Comparison of ENCODE assay signal across 20 cellular contexts in the genomic region with DNA sequence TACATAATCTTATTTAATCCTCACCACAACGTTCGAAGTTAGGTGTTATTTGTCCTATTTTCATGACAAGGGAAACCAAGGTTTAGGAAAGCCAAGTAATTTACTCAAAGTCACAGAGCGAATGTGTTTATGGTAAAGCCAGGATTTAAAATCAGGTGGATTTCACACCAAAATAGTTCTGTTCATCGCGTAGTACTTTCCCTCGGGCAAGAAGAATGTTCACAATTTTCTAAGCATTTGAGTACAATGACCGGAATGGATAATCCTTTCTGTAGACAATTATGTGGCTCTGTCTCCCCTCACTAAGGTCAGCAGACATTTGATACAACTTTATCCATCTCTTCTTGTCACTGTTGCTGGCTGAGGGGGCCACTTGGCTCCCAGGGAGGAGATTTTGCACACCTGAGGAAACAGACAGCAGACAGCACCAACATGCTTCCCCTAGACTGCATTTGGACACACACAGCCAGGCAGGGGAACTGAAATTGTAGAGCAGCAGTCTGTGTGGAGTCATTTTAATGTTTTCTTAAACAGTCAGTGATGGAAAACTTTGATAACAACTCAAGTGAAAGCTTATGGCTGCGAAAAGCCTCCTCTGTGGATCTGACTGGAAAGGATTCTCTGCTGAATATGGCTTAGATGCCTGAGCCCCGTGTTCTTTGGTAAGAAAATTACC.
DNase-seq lines count a peak whose midpoint lies in the region; ATAC-seq and TF ChIP-seq lines count a peak whose summit lies in the region.
"Had no signal": no experiment of that assay in that cellular context is flagged by ENCODE, and none has a peak within 500 bp of the region (broad histone marks: within the 10 kb centered on the region; RNA-seq: fewer than 3 reads in every experiment).

No MANE protein-coding gene starts in this region.

- no peaks in the 10 kb centered on the region for H3K9me2 ChIP-seq in GM23338 (ENCODE audit: insufficient read depth)

- H3K27me3 Mint-ChIP-seq in GM23338 (ENCODE audit: insufficient read depth, low read depth, poor library complexity), result peaks cover 2% of the 10 kb centered on the region
- H3K27me3 Mint-ChIP-seq in WTC11 (ENCODE audit: low read depth), result no peaks in the 10 kb centered on the region
- no peaks in the 10 kb centered on the region for H3K27me3 Mint-ChIP-seq in CD8-positive, alpha-beta memory T cell
- H3K27me3 Mint-ChIP-seq in T-helper 17 cell, result peaks cover 14% of the 10 kb centered on the region
- H3K27me3 Mint-ChIP-seq: CD4-positive, alpha-beta T cell; central memory CD8-positive, alpha-beta T cell; naive B cell had no signal

- H3K9me3 ChIP-seq in CD8-positive, alpha-beta memory T cell (ENCODE audit: low read length), result no peaks in the 10 kb centered on the region
- H3K9me3 ChIP-seq in T-helper 17 cell (ENCODE audit: control insufficient read depth, low read length, poor library complexity, severe bottlenecking), result no peaks in the 10 kb centered on the region
- H3K9me3 ChIP-seq: heart right ventricle, pancreas, stomach had no signal

- no peak for TF ChIP-seq CTCF in GM23338 (conservative IDR thresholded peaks at IDR 0.05; ENCODE audit: low read depth in 2 of 2)
- no peak for TF ChIP-seq CTCF in WTC11 (IDR thresholded peaks at IDR 0.05)
- TF ChIP-seq CTCF in fibroblast of pulmonary artery (IDR thresholded peaks at IDR 0.05; ENCODE audit: low read length, missing control alignments), result no peak
- no peak for TF ChIP-seq CTCF in retinal pigment epithelial cell (conservative IDR thresholded peaks at IDR 0.05; ENCODE audit: low read depth, low read length)

- DNase-seq in GM23338 (ENCODE audit: low spot score) (no peak), WTC11 (ENCODE audit: low spot score) (no peak), fibroblast of pulmonary artery (ENCODE audit: low read depth) (peak; percentile 7), retinal pigment epithelial cell (ENCODE audit: low read depth) (peak; percentile 87), iPS-NIHi7 (ENCODE audit: extremely low spot score) (no peak), T-helper 17 cell (no peak), NCI-H2107 (lab: John Stamatoyannopoulos, UW) (no peak)
- no peak for DNase-seq in CD8-positive, alpha-beta memory T cell
- DNase-seq: activated CD4-positive, alpha-beta T cell treated with anti-CD3 and anti-CD28 coated beads for 48 hours; CD4-positive, alpha-beta T cell; effector CD8-positive, alpha-beta T cell; H7; heart right ventricle; naive B cell; NCI-H1930; pancreas; stimulated activated CD4-positive, alpha-beta T cell treated with anti-CD3 and anti-CD28 coated beads, Interleukin-4, amount 100 ng/mL, for 1 hour; stomach had no signal

- CTCF ChIA-PET in WTC11 (lab: Charles Lee), result no interaction called here
- CTCF ChIA-PET in CD8-positive, alpha-beta memory T cell (lab: Charles Lee), result no interaction called here

- no peaks in the 10 kb centered on the region for H3K79me2 ChIP-seq in GM23338 (replicated peaks; ENCODE audit: insufficient read depth)

- ATAC-seq in GM23338 (no peak), WTC11 (no peak), T-helper 17 cell (no peak)
- ATAC-seq: heart right ventricle, pancreas had no signal

- H3F3A ChIP-seq in GM23338 (replicated peaks; ENCODE audit: low read depth), result no peaks in the 10 kb centered on the region

- H3K4me2 ChIP-seq in GM23338, result no peak overlapping the region

- H3K4me3 ChIP-seq in GM23338 (no peak overlapping the region), fibroblast of pulmonary artery (replicated peaks; ENCODE audit: low read depth, low read length) (no peak overlapping the region), retinal pigment epithelial cell (ENCODE audit: low read length) (peak overlapping the region; percentile 13)
- no peak overlapping the region for H3K4me3 ChIP-seq in CD8-positive, alpha-beta memory T cell (ENCODE audit: low read length)
- H3K4me3 ChIP-seq: heart right ventricle, pancreas had no signal

- no peaks in the 10 kb centered on the region for H3K4me1 ChIP-seq in GM23338 (ENCODE audit: insufficient read depth)
- H3K4me1 ChIP-seq in CD8-positive, alpha-beta memory T cell (ENCODE audit: insufficient read depth, low read length), result no peaks in the 10 kb centered on the region
- H3K4me1 ChIP-seq: pancreas, stomach had no signal

- H3K4me1 Mint-ChIP-seq in GM23338 (peaks cover 16% of the 10 kb centered on the region), WTC11 (peaks cover 11% of the 10 kb centered on the region), T-helper 17 cell (no peaks in the 10 kb centered on the region)
- no peaks in the 10 kb centered on the region for H3K4me1 Mint-ChIP-seq in CD8-positive, alpha-beta memory T cell
- H3K4me1 Mint-ChIP-seq: central memory CD8-positive, alpha-beta T cell had no signal

- H3K36me3 Mint-ChIP-seq in GM23338 (ENCODE audit: low read depth) (no peaks in the 10 kb centered on the region), WTC11 (no peaks in the 10 kb centered on the region), T-helper 17 cell (ENCODE audit: low read depth) (no peaks in the 10 kb centered on the region)
- H3K36me3 Mint-ChIP-seq in CD8-positive, alpha-beta memory T cell, result no peaks in the 10 kb centered on the region
- H3K36me3 Mint-ChIP-seq: naive B cell had no signal

- H3K36me3 ChIP-seq in GM23338 (ENCODE audit: insufficient read depth), result no peaks in the 10 kb centered on the region
- no peaks in the 10 kb centered on the region for H3K36me3 ChIP-seq in CD8-positive, alpha-beta memory T cell (ENCODE audit: insufficient read depth, low read length)
- H3K36me3 ChIP-seq: heart right ventricle, pancreas, stomach had no signal

- no peak overlapping the region for H3K27ac ChIP-seq in GM23338 (ENCODE audit: low read depth)
- no peak overlapping the region for H3K27ac ChIP-seq in CD8-positive, alpha-beta memory T cell (ENCODE audit: low read depth, low read length)
- H3K27ac ChIP-seq: heart right ventricle, pancreas, stomach had no signal

- POLR2A ChIA-PET in WTC11 (lab: Charles Lee), result no interaction called here
- POLR2A ChIA-PET in CD8-positive, alpha-beta memory T cell (lab: Charles Lee), result no interaction called here

- no peak overlapping the region for H2AFZ ChIP-seq in GM23338

- H3K9me3 Mint-ChIP-seq in GM23338 (no peaks in the 10 kb centered on the region), WTC11 (no peaks in the 10 kb centered on the region)
- peaks cover 0 to 2% (median 0%) of the 10 kb centered on the region in 5 donors for H3K9me3 Mint-ChIP-seq in CD8-positive, alpha-beta memory T cell
- H3K9me3 Mint-ChIP-seq: activated T-helper 2 cell treated with anti-CD3 and anti-CD28 coated beads, Interferon-gamma antibody, Interleukin-2, Interleukin-4, amounts not matched to agents 10 μg/mL and 5 μg/mL and 100 μg/mL, durations not matched to agents 14 hours and 24 hours and 36 hours; CD4-positive, alpha-beta T cell; central memory CD8-positive, alpha-beta T cell; naive B cell had no signal

- H3K27me3 ChIP-seq in GM23338 (ENCODE audit: insufficient read depth), result no peaks in the 10 kb centered on the region
- H3K27me3 ChIP-seq in CD8-positive, alpha-beta memory T cell (ENCODE audit: insufficient read depth, low read length, poor library complexity, severe bottlenecking), result no peaks in the 10 kb centered on the region
- H3K27me3 ChIP-seq: heart right ventricle, pancreas, stomach had no signal

- H3K27ac Mint-ChIP-seq in GM23338 (peak overlapping the region; percentile 70; the same call in 1 of the 2 replicates), WTC11 (peak overlapping the region; percentile 50; the same call in 1 of the 2 replicates), T-helper 17 cell (no peak overlapping the region)
- H3K27ac Mint-ChIP-seq in CD8-positive, alpha-beta memory T cell, result no peak overlapping the region
- H3K27ac Mint-ChIP-seq: activated T-helper 2 cell treated with anti-CD3 and anti-CD28 coated beads, Interferon-gamma antibody, Interleukin-2, Interleukin-4, amounts not matched to agents 10 μg/mL and 5 μg/mL and 100 μg/mL, durations not matched to agents 14 hours and 24 hours and 36 hours; CD4-positive, alpha-beta T cell had no signal

- H3K4me3 Mint-ChIP-seq in GM23338 (no peak overlapping the region), WTC11 (no peak overlapping the region), T-helper 17 cell (no peak overlapping the region)
- no peak overlapping the region for H3K4me3 Mint-ChIP-seq in CD8-positive, alpha-beta memory T cell
- H3K4me3 Mint-ChIP-seq: CD4-positive, alpha-beta T cell; central memory CD8-positive, alpha-beta T cell; naive B cell had no signal

- no peaks in the 10 kb centered on the region for H4K20me1 ChIP-seq in GM23338 (replicated peaks; ENCODE audit: insufficient read depth)

TF ChIP-seq in GM23338, 12 proteins besides CTCF, POLR2A, EP300 and RAD21:
- no peak for TF ChIP-seq EZH2 (IDR thresholded peaks at IDR 0.05; ENCODE audit: low read depth, unreplicated experiment)

TF ChIP-seq in WTC11, 78 proteins besides CTCF, POLR2A, EP300 and RAD21 (continues in another document):
- TF ChIP-seq, protein P1, sequence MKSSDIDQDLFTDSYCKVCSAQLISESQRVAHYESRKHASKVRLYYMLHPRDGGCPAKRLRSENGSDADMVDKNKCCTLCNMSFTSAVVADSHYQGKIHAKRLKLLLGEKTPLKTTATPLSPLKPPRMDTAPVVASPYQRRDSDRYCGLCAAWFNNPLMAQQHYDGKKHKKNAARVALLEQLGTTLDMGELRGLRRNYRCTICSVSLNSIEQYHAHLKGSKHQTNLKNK (CRISPR knock-in tag; IDR thresholded peaks at IDR 0.05), result no peak
- TF ChIP-seq, protein P2, sequence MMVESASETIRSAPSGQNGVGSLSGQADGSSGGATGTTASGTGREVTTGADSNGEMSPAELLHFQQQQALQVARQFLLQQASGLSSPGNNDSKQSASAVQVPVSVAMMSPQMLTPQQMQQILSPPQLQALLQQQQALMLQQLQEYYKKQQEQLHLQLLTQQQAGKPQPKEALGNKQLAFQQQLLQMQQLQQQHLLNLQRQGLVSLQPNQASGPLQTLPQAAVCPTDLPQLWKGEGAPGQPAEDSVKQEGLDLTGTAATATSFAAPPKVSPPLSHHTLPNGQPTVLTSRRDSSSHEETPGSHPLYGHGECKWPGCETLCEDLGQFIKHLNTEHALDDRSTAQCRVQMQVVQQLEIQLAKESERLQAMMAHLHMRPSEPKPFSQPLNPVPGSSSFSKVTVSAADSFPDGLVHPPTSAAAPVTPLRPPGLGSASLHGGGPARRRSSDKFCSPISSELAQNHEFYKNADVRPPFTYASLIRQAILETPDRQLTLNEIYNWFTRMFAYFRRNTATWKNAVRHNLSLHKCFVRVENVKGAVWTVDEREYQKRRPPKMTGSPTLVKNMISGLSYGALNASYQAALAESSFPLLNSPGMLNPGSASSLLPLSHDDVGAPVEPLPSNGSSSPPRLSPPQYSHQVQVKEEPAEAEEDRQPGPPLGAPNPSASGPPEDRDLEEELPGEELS (CRISPR knock-in tag; IDR thresholded peaks at IDR 0.05), result no peak
- TF ChIP-seq ATF1 (CRISPR knock-in tag; IDR thresholded peaks at IDR 0.05) (no peak), ZNF263 (CRISPR knock-in tag; IDR thresholded peaks at IDR 0.05; ENCODE audit: low read depth) (no peak)

Comparison
In these comparisons a context has a peak if more than half of its experiments do, and no peak if none do; other contexts are left out.
1. DNase-seq: peak in fibroblast of pulmonary artery (single experiment) and retinal pigment epithelial cell (single experiment); none in GM23338 (single experiment), WTC11 (single experiment), iPS-NIHi7 (single experiment), CD8-positive, alpha-beta memory T cell (0 of 5), T-helper 17 cell (0 of 3) and NCI-H2107 (single experiment).
2. H3K27ac Mint-ChIP-seq: peak in GM23338 (single experiment) and WTC11 (single experiment); none in CD8-positive, alpha-beta memory T cell (0 of 8) and T-helper 17 cell (single experiment).